ENCODE assay signal across 1 cellular context in the genomic region with DNA sequence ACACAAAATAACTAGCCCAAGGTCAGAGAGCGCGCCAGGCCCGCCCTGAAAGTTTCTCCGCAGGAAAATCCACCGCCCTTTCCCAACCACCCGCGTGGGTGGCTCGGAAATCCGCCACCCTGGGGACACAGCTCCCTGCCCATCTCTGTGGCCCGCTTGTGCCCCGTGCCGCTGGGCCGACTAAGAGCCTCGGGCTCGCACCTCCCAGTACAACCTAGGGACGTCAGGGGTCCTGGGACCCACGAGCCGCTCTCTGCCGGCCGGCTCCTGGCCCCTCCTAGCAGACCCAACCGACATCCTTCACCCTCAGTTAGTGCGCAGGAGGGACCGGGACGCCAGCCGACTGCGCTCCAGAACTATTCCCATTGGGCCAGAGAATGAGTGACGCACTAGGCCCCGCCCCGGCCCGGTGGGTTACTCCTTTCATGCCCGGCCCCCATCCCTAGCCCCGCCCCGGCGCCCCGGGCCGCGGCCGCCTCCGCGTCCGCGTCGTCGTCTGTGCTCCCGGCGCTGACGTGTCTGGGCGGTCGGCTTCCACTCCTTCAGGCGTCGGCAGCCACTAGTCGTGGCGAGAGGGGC.
TF ChIP-seq lines count a peak whose summit lies in the region.

No MANE protein-coding gene starts in this region.

TF ChIP-seq in SK-N-SH, 30 proteins besides CTCF, POLR2A, EP300 and RAD21 (continued from another document):
- TF ChIP-seq, protein P1, sequence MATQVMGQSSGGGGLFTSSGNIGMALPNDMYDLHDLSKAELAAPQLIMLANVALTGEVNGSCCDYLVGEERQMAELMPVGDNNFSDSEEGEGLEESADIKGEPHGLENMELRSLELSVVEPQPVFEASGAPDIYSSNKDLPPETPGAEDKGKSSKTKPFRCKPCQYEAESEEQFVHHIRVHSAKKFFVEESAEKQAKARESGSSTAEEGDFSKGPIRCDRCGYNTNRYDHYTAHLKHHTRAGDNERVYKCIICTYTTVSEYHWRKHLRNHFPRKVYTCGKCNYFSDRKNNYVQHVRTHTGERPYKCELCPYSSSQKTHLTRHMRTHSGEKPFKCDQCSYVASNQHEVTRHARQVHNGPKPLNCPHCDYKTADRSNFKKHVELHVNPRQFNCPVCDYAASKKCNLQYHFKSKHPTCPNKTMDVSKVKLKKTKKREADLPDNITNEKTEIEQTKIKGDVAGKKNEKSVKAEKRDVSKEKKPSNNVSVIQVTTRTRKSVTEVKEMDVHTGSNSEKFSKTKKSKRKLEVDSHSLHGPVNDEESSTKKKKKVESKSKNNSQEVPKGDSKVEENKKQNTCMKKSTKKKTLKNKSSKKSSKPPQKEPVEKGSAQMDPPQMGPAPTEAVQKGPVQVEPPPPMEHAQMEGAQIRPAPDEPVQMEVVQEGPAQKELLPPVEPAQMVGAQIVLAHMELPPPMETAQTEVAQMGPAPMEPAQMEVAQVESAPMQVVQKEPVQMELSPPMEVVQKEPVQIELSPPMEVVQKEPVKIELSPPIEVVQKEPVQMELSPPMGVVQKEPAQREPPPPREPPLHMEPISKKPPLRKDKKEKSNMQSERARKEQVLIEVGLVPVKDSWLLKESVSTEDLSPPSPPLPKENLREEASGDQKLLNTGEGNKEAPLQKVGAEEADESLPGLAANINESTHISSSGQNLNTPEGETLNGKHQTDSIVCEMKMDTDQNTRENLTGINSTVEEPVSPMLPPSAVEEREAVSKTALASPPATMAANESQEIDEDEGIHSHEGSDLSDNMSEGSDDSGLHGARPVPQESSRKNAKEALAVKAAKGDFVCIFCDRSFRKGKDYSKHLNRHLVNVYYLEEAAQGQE (IDR thresholded peaks at IDR 0.05; ENCODE audit: low read depth, low read length): 0 out of 2 replicates have a peak, but pooled peaks have one; percentile 5
- TF ChIP-seq NRF1 (IDR thresholded peaks at IDR 0.05; ENCODE audit: low read depth, low read length) (peak; percentile 71), RFX5 (IDR thresholded peaks at IDR 0.05; ENCODE audit: low read length) (no peak; the same call in 1 of the 2 replicates), PBX3 (IDR thresholded peaks at IDR 0.05) (peak; percentile 90), MEF2A (IDR thresholded peaks at IDR 0.05; ENCODE audit: borderline replicate concordance, low read depth) (no peak), MXI1 (IDR thresholded peaks at IDR 0.05; ENCODE audit: low read depth, low read length) (peak; percentile 56)
- TF ChIP-seq, protein P2, sequence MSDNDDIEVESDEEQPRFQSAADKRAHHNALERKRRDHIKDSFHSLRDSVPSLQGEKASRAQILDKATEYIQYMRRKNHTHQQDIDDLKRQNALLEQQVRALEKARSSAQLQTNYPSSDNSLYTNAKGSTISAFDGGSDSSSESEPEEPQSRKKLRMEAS (IDR thresholded peaks at IDR 0.05; ENCODE audit: low read depth): 0 out of 2 replicates have a peak, but pooled peaks have one; percentile 29
TF ChIP-seq in SK-N-SH: peak in this region for 9.
